In genomic region chr3:107367353-107367752, GRCh38 we compare ENCODE assay signal across 10 cellular contexts. TPM values are rescaled to one million over a fixed set of nuclear protein-coding genes. Genes with fewer than 3 reads are reported as not detected.
A peak's percentile ranks its signal among the peaks of the same experiment; 100 is the strongest.
DNase-seq lines count a peak whose midpoint lies in the region; TF ChIP-seq lines count a peak whose summit lies in the region.
"Had no signal": no experiment of that assay in that cellular context is flagged by ENCODE, and none has a peak within 500 bp of the region (broad histone marks: within the 10 kb centered on the region; RNA-seq: fewer than 3 reads in every experiment).

No MANE protein-coding gene starts in this region.

- H3K4me3 ChIP-seq in choroid plexus epithelial cell (ENCODE audit: low read depth, low read length): no peak overlapping the region

- no peak for TF ChIP-seq CTCF in choroid plexus epithelial cell (conservative IDR thresholded peaks at IDR 0.05; ENCODE audit: low read depth, low read length)

- peaks cover 4% of the 10 kb centered on the region for H3K27me3 Mint-ChIP-seq in activated CD4-positive, alpha-beta T cell treated with anti-CD3 and anti-CD28 coated beads, Interleukin-2, amount 10 ng/mL, durations not matched to agents 7 days and 5 days

- no peak overlapping the region for H3K27ac Mint-ChIP-seq in activated CD4-positive, alpha-beta T cell treated with anti-CD3 and anti-CD28 coated beads, Interleukin-2, amount 10 ng/mL, durations not matched to agents 7 days and 5 days
- H3K27ac Mint-ChIP-seq: CD4-positive, CD25-positive, alpha-beta regulatory T cell had no signal

- peaks cover 5% of the 10 kb centered on the region for H3K9me3 Mint-ChIP-seq in activated CD4-positive, alpha-beta T cell treated with anti-CD3 and anti-CD28 coated beads, Interleukin-2, amount 10 ng/mL, durations not matched to agents 7 days and 5 days

- H3K4me3 Mint-ChIP-seq in activated CD4-positive, alpha-beta T cell treated with anti-CD3 and anti-CD28 coated beads, Interleukin-2, amount 10 ng/mL, durations not matched to agents 7 days and 5 days: no peak overlapping the region
- H3K4me3 Mint-ChIP-seq: CD4-positive, CD25-positive, alpha-beta regulatory T cell had no signal

- H3K4me1 Mint-ChIP-seq in activated CD4-positive, alpha-beta T cell treated with anti-CD3 and anti-CD28 coated beads, Interleukin-2, amount 10 ng/mL, durations not matched to agents 7 days and 5 days: peaks cover 8% of the 10 kb centered on the region
- H3K4me1 Mint-ChIP-seq: CD4-positive, CD25-positive, alpha-beta regulatory T cell had no signal

- CTCF ChIA-PET in activated CD4-positive, alpha-beta T cell treated with anti-CD3 and anti-CD28 coated beads, Interleukin-2, amount 10 ng/mL, durations not matched to agents 7 days and 5 days (lab: Charles Lee): no interaction called here

- no peaks in the 10 kb centered on the region for H3K36me3 Mint-ChIP-seq in activated CD4-positive, alpha-beta T cell treated with anti-CD3 and anti-CD28 coated beads, Interleukin-2, amount 10 ng/mL, durations not matched to agents 7 days and 5 days (ENCODE audit: low read depth)
- H3K36me3 Mint-ChIP-seq: CD4-positive, CD25-positive, alpha-beta regulatory T cell had no signal

- intact Hi-C loops in posterior cingulate gyrus (cut with DNase I): no loop called here

- DNase-seq in activated CD4-positive, alpha-beta T cell treated with anti-CD3 and anti-CD28 coated beads, Interleukin-2, amount 10 ng/mL, durations not matched to agents 7 days and 5 days: peak; percentile 9
- DNase-seq in activated CD4-positive, alpha-beta T cell treated with anti-CD3 and anti-CD28 coated beads, Interleukin-2, amount 50 U/mL, for 4 hours: no peak
- DNase-seq in NCI-H69 (lab: John Stamatoyannopoulos, UW) (peak; percentile 0), choroid plexus epithelial cell (ENCODE audit: low read depth) (peak; percentile 75), renal cortical epithelial cell (ENCODE audit: low read depth) (peak; percentile 74), posterior cingulate gyrus (no peak), foreskin melanocyte (no peak), occipital lobe (lab: John Stamatoyannopoulos, UW) (no peak)

- POLR2A ChIA-PET in activated CD4-positive, alpha-beta T cell treated with anti-CD3 and anti-CD28 coated beads, Interleukin-2, amount 10 ng/mL, durations not matched to agents 7 days and 5 days (lab: Charles Lee): no interaction called here

RNA-seq across cellular contexts. Expression of gene CCDC54, which starts 9.9 kb away (rescaled TPM):
- total RNA-seq in activated CD4-positive, alpha-beta T cell treated with anti-CD3 and anti-CD28 coated beads, Interleukin-2, amount 10 ng/mL, durations not matched to agents 7 days and 5 days: not detected
- 0.10 TPM in 1 of 2 replicates, not detected in the other for total RNA-seq in renal cortical epithelial cell
- total RNA-seq in occipital lobe: 0.16 TPM
- total RNA-seq: CD4-positive, CD25-positive, alpha-beta regulatory T cell; ureter had no signal

Comparison
In these comparisons a context has a peak if more than half of its experiments do, and no peak if none do; other contexts are left out.
1. DNase-seq: peak in activated CD4-positive, alpha-beta T cell treated with anti-CD3 and anti-CD28 coated beads, Interleukin-2, amount 10 ng/mL, durations not matched to agents 7 days and 5 days (single experiment), NCI-H69 (single experiment), choroid plexus epithelial cell (single experiment) and renal cortical epithelial cell (single experiment); none in activated CD4-positive, alpha-beta T cell treated with anti-CD3 and anti-CD28 coated beads, Interleukin-2, amount 50 U/mL, for 4 hours (0 of 2), posterior cingulate gyrus (0 of 10), foreskin melanocyte (single experiment) and occipital lobe (single experiment).